ENCODE assay signal across 20 cellular contexts in genomic region chr1:214824758-214825157, GRCh38.
"Had no signal": no experiment of that assay in that cellular context is flagged by ENCODE, and none has a peak within 500 bp of the region (broad histone marks: within the 10 kb centered on the region; RNA-seq: fewer than 3 reads in every experiment).

No MANE protein-coding gene starts in this region.

- H3K9me3 ChIP-seq: uterus had no signal

- H3K27me3 ChIP-seq: brain microvascular endothelial cell, heart right ventricle, right atrium auricular region, tibial artery, uterus had no signal

- H3K4me1 ChIP-seq: heart right ventricle, right atrium auricular region, tibial artery, uterus had no signal

- H3K4me3 ChIP-seq: heart right ventricle, right atrium auricular region, tibial artery, uterus had no signal

- H3K36me3 ChIP-seq: brain microvascular endothelial cell, heart right ventricle, right atrium auricular region, tibial artery, uterus had no signal

- ATAC-seq: activated naive CD8-positive, alpha-beta T cell treated with anti-CD3 and anti-CD28 coated beads, Interleukin-2, amount 50 U/mL, for 24 hours; activated T-cell treated with anti-CD3 and anti-CD28 coated beads, Interleukin-2, amount 50 U/mL, for 4 hours; effector memory CD8-positive, alpha-beta T cell; heart right ventricle; stimulated activated naive CD8-positive, alpha-beta T cell treated with anti-CD3 and anti-CD28 coated beads, Interleukin-15, Interleukin-2, amounts not matched to agents 100 U/mL and 50 U/mL, for 24 hours; T-helper 17 cell had no signal

- DNase-seq: activated CD4-positive, alpha-beta T cell treated with anti-CD3 and anti-CD28 coated beads, Interleukin-2, amount 50 U/mL, for 1 hour; activated CD4-positive, CD25-positive, alpha-beta regulatory T cell treated with anti-CD3 and anti-CD28 coated beads, Interleukin-2, amount 50 U/mL, for 72 hours; activated CD8-positive, alpha-beta memory T cell treated with anti-CD3 and anti-CD28 coated beads, Interleukin-2, amount 50 U/mL, for 4 hours; activated effector memory CD4-positive, alpha-beta T cell treated with Interleukin-2 at 50 U/mL for 16 hours; activated naive CD4-positive, alpha-beta T cell treated with anti-CD3 and anti-CD28 coated beads, Interleukin-2, amount 10 ng/mL, durations not matched to agents 7 days and 5 days; activated naive CD8-positive, alpha-beta T cell treated with anti-CD3 and anti-CD28 coated beads, Interleukin-2, amount 50 U/mL, for 24 hours; activated T-cell treated with anti-CD3 and anti-CD28 coated beads, Interleukin-2, amount 50 U/mL, for 4 hours; aorta; brain microvascular endothelial cell; effector memory CD8-positive, alpha-beta T cell; heart right ventricle; naive B cell; stimulated activated naive CD8-positive, alpha-beta T cell treated with anti-CD3 and anti-CD28 coated beads, Interleukin-15, Interleukin-2, amounts not matched to agents 100 U/mL and 50 U/mL, for 24 hours; substantia nigra; T-helper 17 cell; tibial artery; uterus had no signal

- H3K27ac ChIP-seq: brain microvascular endothelial cell, epithelial cell of prostate, heart right ventricle, right atrium auricular region, tibial artery, uterus, VCaP had no signal
